In genomic region chr9:87465791-87466190, GRCh38 we compare ENCODE assay signal across 1 cellular context.
TF ChIP-seq lines count a peak whose summit lies in the region.

No MANE protein-coding gene starts in this region.

TF ChIP-seq in GM23338, 12 proteins besides CTCF, POLR2A, EP300 and RAD21:
- TF ChIP-seq ZNF462 (CRISPR knock-in tag; IDR thresholded peaks at IDR 0.05) (no peak), STAT1 (IDR thresholded peaks at IDR 0.05; ENCODE audit: unreplicated experiment) (no peak), NANOG (IDR thresholded peaks at IDR 0.05; ENCODE audit: borderline replicate concordance) (no peak), ZNF114 (CRISPR knock-in tag; IDR thresholded peaks at IDR 0.05) (no peak), CREB1 (CRISPR knock-in tag; IDR thresholded peaks at IDR 0.05; ENCODE audit: low read depth) (no peak), EZH2phosphoT487 (IDR thresholded peaks at IDR 0.05; ENCODE audit: unreplicated experiment) (no peak), ETS1 (IDR thresholded peaks at IDR 0.05) (no peak), POLR2AphosphoS5 (IDR thresholded peaks at IDR 0.05; ENCODE audit: low read depth) (no peak), ZNF331 (CRISPR knock-in tag; IDR thresholded peaks at IDR 0.05; ENCODE audit: low read depth) (no peak), JUNB (IDR thresholded peaks at IDR 0.05; ENCODE audit: unreplicated experiment) (no peak), EZH2 (IDR thresholded peaks at IDR 0.05; ENCODE audit: low read depth, unreplicated experiment) (no peak)
- TF ChIP-seq, protein P1, sequence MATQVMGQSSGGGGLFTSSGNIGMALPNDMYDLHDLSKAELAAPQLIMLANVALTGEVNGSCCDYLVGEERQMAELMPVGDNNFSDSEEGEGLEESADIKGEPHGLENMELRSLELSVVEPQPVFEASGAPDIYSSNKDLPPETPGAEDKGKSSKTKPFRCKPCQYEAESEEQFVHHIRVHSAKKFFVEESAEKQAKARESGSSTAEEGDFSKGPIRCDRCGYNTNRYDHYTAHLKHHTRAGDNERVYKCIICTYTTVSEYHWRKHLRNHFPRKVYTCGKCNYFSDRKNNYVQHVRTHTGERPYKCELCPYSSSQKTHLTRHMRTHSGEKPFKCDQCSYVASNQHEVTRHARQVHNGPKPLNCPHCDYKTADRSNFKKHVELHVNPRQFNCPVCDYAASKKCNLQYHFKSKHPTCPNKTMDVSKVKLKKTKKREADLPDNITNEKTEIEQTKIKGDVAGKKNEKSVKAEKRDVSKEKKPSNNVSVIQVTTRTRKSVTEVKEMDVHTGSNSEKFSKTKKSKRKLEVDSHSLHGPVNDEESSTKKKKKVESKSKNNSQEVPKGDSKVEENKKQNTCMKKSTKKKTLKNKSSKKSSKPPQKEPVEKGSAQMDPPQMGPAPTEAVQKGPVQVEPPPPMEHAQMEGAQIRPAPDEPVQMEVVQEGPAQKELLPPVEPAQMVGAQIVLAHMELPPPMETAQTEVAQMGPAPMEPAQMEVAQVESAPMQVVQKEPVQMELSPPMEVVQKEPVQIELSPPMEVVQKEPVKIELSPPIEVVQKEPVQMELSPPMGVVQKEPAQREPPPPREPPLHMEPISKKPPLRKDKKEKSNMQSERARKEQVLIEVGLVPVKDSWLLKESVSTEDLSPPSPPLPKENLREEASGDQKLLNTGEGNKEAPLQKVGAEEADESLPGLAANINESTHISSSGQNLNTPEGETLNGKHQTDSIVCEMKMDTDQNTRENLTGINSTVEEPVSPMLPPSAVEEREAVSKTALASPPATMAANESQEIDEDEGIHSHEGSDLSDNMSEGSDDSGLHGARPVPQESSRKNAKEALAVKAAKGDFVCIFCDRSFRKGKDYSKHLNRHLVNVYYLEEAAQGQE (IDR thresholded peaks at IDR 0.05; ENCODE audit: unreplicated experiment) = no peak
